ENCODE assay signal across 17 cellular contexts in genomic region chr7:22189230-22189629, GRCh38.
DNase-seq lines count a peak whose midpoint lies in the region; ATAC-seq and TF ChIP-seq lines count a peak whose summit lies in the region.
"Had no signal": no experiment of that assay in that cellular context is flagged by ENCODE, and none has a peak within 500 bp of the region (broad histone marks: within the 10 kb centered on the region; RNA-seq: fewer than 3 reads in every experiment).

No MANE protein-coding gene starts in this region.

- H3K27me3 ChIP-seq in H7 (ENCODE audit: control insufficient read depth, insufficient read depth, low read length) (peaks cover 5% of the 10 kb centered on the region), smooth muscle cell (ENCODE audit: low read depth) (peaks cover 10% of the 10 kb centered on the region), MG63 (no peaks in the 10 kb centered on the region)

- 88% methylated on average over 3 of the region's 3 CpGs for WGBS in smooth muscle cell (ENCODE audit: low lambda C conversion rate)

- peaks cover 7% of the 10 kb centered on the region for H3K36me3 Mint-ChIP-seq in natural killer cell treated with Interleukin-12 subunit alpha and Interleukin-12 subunit beta and Interleukin-15 and Interleukin-18, amount 100 ng/mL, for 72 hours
- H3K36me3 Mint-ChIP-seq: CD8-positive, alpha-beta T cell had no signal

- peaks cover 9 to 11% of the 10 kb centered on the region in 2 donors for H3K27me3 Mint-ChIP-seq in natural killer cell treated with Interleukin-12 subunit alpha and Interleukin-12 subunit beta and Interleukin-15 and Interleukin-18, amount 100 ng/mL, for 72 hours

- no peaks in the 10 kb centered on the region for H3K9me3 Mint-ChIP-seq in natural killer cell treated with Interleukin-12 subunit alpha and Interleukin-12 subunit beta and Interleukin-15 and Interleukin-18, amount 100 ng/mL, for 72 hours
- H3K9me3 Mint-ChIP-seq: CD8-positive, alpha-beta T cell had no signal

- H3K36me3 ChIP-seq in H7 (replicated peaks; ENCODE audit: control insufficient read depth, insufficient read depth, low read length) (no peaks in the 10 kb centered on the region), smooth muscle cell (ENCODE audit: low read depth) (no peaks in the 10 kb centered on the region), MG63 (no peaks in the 10 kb centered on the region)
- H3K36me3 ChIP-seq: SJCRH30 had no signal

- H3K27ac ChIP-seq in cingulate gyrus (ENCODE audit: low read depth, low read length) (peak overlapping the region; percentile 22), substantia nigra (ENCODE audit: low read depth, low read length, poor library complexity, severe bottlenecking) (peak overlapping the region; percentile 72), smooth muscle cell (ENCODE audit: low read depth) (no peak overlapping the region)
- H3K27ac ChIP-seq: SJCRH30 had no signal

- no peak overlapping the region for H3K4me2 ChIP-seq in smooth muscle cell

- no peak overlapping the region for H3K4me3 ChIP-seq in H7 (ENCODE audit: insufficient read depth, low read depth, low read length)
- H3K4me3 ChIP-seq in smooth muscle cell: no peak overlapping the region
- no peak overlapping the region for H3K4me3 ChIP-seq in MG63
- H3K4me3 ChIP-seq: SJCRH30 had no signal

- H3K4me1 Mint-ChIP-seq in natural killer cell treated with Interleukin-12 subunit alpha and Interleukin-12 subunit beta and Interleukin-15 and Interleukin-18, amount 100 ng/mL, for 72 hours (ENCODE audit: low read depth in 2 of 2): no peaks in the 10 kb centered on the region

- H3K79me2 ChIP-seq in smooth muscle cell (ENCODE audit: low read depth): no peaks in the 10 kb centered on the region

- no peak overlapping the region for H3K4me3 Mint-ChIP-seq in natural killer cell treated with Interleukin-12 subunit alpha and Interleukin-12 subunit beta and Interleukin-15 and Interleukin-18, amount 100 ng/mL, for 72 hours
- H3K4me3 Mint-ChIP-seq: CD8-positive, alpha-beta T cell had no signal

- H4K20me1 ChIP-seq in smooth muscle cell (ENCODE audit: low read depth): no peaks in the 10 kb centered on the region

- DNase-seq in H7 (peak; percentile 7), iPS-NIHi11 (ENCODE audit: low spot score) (peak; percentile 26), substantia nigra (lab: John Stamatoyannopoulos, UW) (no peak), smooth muscle cell (lab: John Stamatoyannopoulos, UW; ENCODE audit: unreplicated experiment) (no peak), MG63 (no peak)
- DNase-seq in natural killer cell treated with Interleukin-12 subunit alpha and Interleukin-12 subunit beta and Interleukin-15 and Interleukin-18, amount 100 ng/mL, for 72 hours (ENCODE audit: low spot score): no peak
- DNase-seq: AML-193; C1 segment of cervical spinal cord; CD8-positive, alpha-beta T cell; Kasumi-1; NCI-H1417 treated with DMSO at 0.1 percent for 48 hours; NCI-H187; NCI-H446; NCI-H526; OCI-M1; SJCRH30 had no signal

- TF ChIP-seq CTCF in smooth muscle cell (IDR thresholded peaks at IDR 0.05; ENCODE audit: borderline replicate concordance, insufficient read depth, poor library complexity, severe bottlenecking): no peak

- no peak overlapping the region for H2AFZ ChIP-seq in smooth muscle cell (ENCODE audit: low read depth)

- H3K9ac ChIP-seq in smooth muscle cell (ENCODE audit: low read depth): no peak overlapping the region

- H3K27ac Mint-ChIP-seq in natural killer cell treated with Interleukin-12 subunit alpha and Interleukin-12 subunit beta and Interleukin-15 and Interleukin-18, amount 100 ng/mL, for 72 hours: no peak overlapping the region
- H3K27ac Mint-ChIP-seq: CD8-positive, alpha-beta T cell had no signal

- H3K9me3 ChIP-seq in smooth muscle cell (replicated peaks; ENCODE audit: low read depth) (no peaks in the 10 kb centered on the region), MG63 (no peaks in the 10 kb centered on the region)
- H3K9me3 ChIP-seq: SJCRH30 had no signal

- ATAC-seq in natural killer cell treated with Interleukin-12 subunit alpha and Interleukin-12 subunit beta and Interleukin-15 and Interleukin-18, amount 100 ng/mL, for 72 hours: no peak
- ATAC-seq: CD8-positive, alpha-beta T cell had no signal

- peaks cover 28% of the 10 kb centered on the region for H3K4me1 ChIP-seq in smooth muscle cell (ENCODE audit: low read depth)
- H3K4me1 ChIP-seq: SJCRH30 had no signal

- H3F3A ChIP-seq in smooth muscle cell (ENCODE audit: low read depth): no peaks in the 10 kb centered on the region

Comparison
In these comparisons a context has a peak if more than half of its experiments do, and no peak if none do; other contexts are left out.
1. DNase-seq: peak in H7 (single experiment) and iPS-NIHi11 (single experiment); none in substantia nigra (0 of 49), smooth muscle cell (single experiment), MG63 (single experiment) and natural killer cell treated with Interleukin-12 subunit alpha and Interleukin-12 subunit beta and Interleukin-15 and Interleukin-18, amount 100 ng/mL, for 72 hours (single experiment).